8 cellular contexts compared by ENCODE assay signal in the genomic region with DNA sequence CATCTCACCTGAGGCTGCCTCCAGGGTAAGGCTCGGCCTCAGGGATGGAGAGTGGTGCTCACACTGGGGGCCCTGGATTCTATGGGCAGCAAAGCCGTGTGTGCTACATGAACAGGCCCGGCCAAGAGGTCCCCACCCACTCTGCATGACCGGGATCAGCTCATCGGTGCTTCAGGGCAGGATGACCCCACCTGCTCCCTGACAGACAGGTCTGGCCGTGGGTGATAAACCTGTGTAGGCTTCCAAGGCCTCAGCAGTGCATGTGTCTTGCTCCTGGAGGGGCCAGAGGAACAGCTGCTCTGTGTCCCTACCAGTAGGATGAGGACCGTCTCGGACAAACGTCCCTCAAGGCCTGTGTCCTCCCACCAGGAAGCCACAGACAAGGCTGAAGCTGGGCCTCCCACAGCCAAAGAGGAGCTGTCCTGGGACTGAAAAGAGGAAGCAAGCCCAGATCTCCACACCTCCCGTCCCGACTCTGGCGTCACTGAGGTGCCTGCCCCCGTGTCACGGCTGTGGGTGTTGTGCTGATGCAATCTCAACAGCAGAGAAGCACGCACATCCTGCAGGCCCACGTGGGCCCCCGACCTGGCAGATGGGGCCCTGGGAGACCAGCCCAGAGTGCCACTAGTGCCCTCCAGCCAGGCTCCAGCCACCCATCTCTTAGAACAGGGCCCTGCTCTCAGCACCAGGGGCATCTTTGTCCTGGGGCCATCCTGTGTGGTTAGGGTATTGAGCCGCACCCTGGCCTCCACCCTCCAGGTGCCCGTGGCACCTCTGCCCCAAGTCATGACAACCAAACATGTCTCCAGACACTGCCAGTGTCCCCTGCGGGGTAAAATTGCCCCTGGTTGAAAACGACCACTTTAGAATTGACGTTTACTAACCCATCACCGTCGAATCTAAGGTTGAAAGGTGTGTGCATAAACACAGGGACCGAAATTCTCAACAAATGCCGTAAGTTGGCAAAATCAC.
DNase-seq lines count a peak whose midpoint lies in the region; ATAC-seq and TF ChIP-seq lines count a peak whose summit lies in the region.
"Not testable (repeated sequence)": the region's sequence is repeated elsewhere in the genome, so short reads cannot be mapped to it uniquely, and the experiment has no call there.

No MANE protein-coding gene starts in this region.

- TF ChIP-seq EP300 in suprapubic skin (IDR thresholded peaks at IDR 0.05): not testable (repeated sequence)

- not testable (repeated sequence) for H3K4me1 ChIP-seq in suprapubic skin

- ATAC-seq in GM18867 (IDR thresholded peaks at IDR 0.05; ENCODE audit: unreplicated experiment) (peak; percentile 86), HG02610 (IDR thresholded peaks at IDR 0.05; ENCODE audit: unreplicated experiment) (peak; percentile 50), HG03565 (IDR thresholded peaks at IDR 0.05; ENCODE audit: unreplicated experiment) (peak; percentile 41)

- H3K36me3 Mint-ChIP-seq in activated naive CD8-positive, alpha-beta T cell treated with anti-CD3 and anti-CD28 coated beads for 36 hours; immature natural killer cell: not testable (repeated sequence)

- WGBS in suprapubic skin: 93% methylated on average over 7 of the region's 26 CpGs

- not testable (repeated sequence) for H3K36me3 ChIP-seq in suprapubic skin

- peak overlapping the region; percentile 42 for H3K27ac Mint-ChIP-seq in activated naive CD8-positive, alpha-beta T cell treated with anti-CD3 and anti-CD28 coated beads for 36 hours
- H3K27ac Mint-ChIP-seq in immature natural killer cell: not testable (repeated sequence)

- H3K27ac ChIP-seq in suprapubic skin: not testable (repeated sequence)

- not testable (repeated sequence) for H3K9me3 Mint-ChIP-seq in activated naive CD8-positive, alpha-beta T cell treated with anti-CD3 and anti-CD28 coated beads for 36 hours; immature natural killer cell

- H3K9me3 ChIP-seq in suprapubic skin: not testable (repeated sequence)

- peak; percentile 16 to 42 for DNase-seq in activated CD4-positive, alpha-beta T cell treated with anti-CD3 and anti-CD28 coated beads, Interleukin-2, amount 50 U/mL, for 24 hours (ENCODE audit: low read depth in 1 of 2, low spot score in 1 of 2)
- DNase-seq in activated naive CD8-positive, alpha-beta T cell treated with anti-CD3 and anti-CD28 coated beads for 36 hours: peak; percentile 67
- DNase-seq in immature natural killer cell: peak; percentile 36 to 59 (median 58)
- DNase-seq in stimulated activated CD4-positive, alpha-beta T cell treated with anti-CD3 and anti-CD28 coated beads, Interleukin-15, amount 100 ng/mL, for 48 hours (ENCODE audit: low read depth in 2 of 2): peak; percentile 34 to 77
- peak; percentile 63 to 84 for DNase-seq in suprapubic skin (ENCODE audit: low spot score in 2 of 2)

- not testable (repeated sequence) for H3K4me3 ChIP-seq in suprapubic skin

- not testable (repeated sequence) for TF ChIP-seq CTCF in suprapubic skin (IDR thresholded peaks at IDR 0.05)

- not testable (repeated sequence) for H3K4me1 Mint-ChIP-seq in activated naive CD8-positive, alpha-beta T cell treated with anti-CD3 and anti-CD28 coated beads for 36 hours; immature natural killer cell

- H3K27me3 ChIP-seq in suprapubic skin: not testable (repeated sequence)

- not testable (repeated sequence) for TF ChIP-seq POLR2A in suprapubic skin (IDR thresholded peaks at IDR 0.05)

- not testable (repeated sequence) for H3K4me3 Mint-ChIP-seq in activated naive CD8-positive, alpha-beta T cell treated with anti-CD3 and anti-CD28 coated beads for 36 hours; immature natural killer cell

- H3K27me3 Mint-ChIP-seq in activated naive CD8-positive, alpha-beta T cell treated with anti-CD3 and anti-CD28 coated beads for 36 hours; immature natural killer cell (ENCODE audit: low read depth in 3 of 3): not testable (repeated sequence)
